In genomic region chr13:106405731-106406130, GRCh38 we compare ENCODE assay signal across 29 cellular contexts.
"Had no signal": no experiment of that assay in that cellular context is flagged by ENCODE, and none has a peak within 500 bp of the region (broad histone marks: within the 10 kb centered on the region; RNA-seq: fewer than 3 reads in every experiment).

No MANE protein-coding gene starts in this region.

- H3K27ac ChIP-seq: adrenal gland, body of pancreas, brain microvascular endothelial cell, breast epithelium, VCaP had no signal

- DNase-seq: activated CD4-positive, alpha-beta memory T cell treated with anti-CD3 and anti-CD28 coated beads, Interleukin-2, amount 10 ng/mL, durations not matched to agents 7 days and 5 days; activated CD4-positive, alpha-beta T cell treated with anti-CD3 and anti-CD28 coated beads for 1 hour; activated CD4-positive, alpha-beta T cell treated with anti-CD3 and anti-CD28 coated beads for 36 hours; activated CD4-positive, alpha-beta T cell treated with anti-CD3 and anti-CD28 coated beads for 48 hours; activated CD4-positive, alpha-beta T cell treated with anti-CD3 and anti-CD28 coated beads, Interleukin-2, amount 10 ng/mL, durations not matched to agents 7 days and 5 days; activated CD4-positive, alpha-beta T cell treated with anti-CD3 and anti-CD28 coated beads, Interleukin-2, amount 50 U/mL, for 48 hours; activated CD4-positive, CD25-positive, alpha-beta regulatory T cell; activated CD8-positive, alpha-beta memory T cell treated with anti-CD3 and anti-CD28 coated beads for 24 hours; activated CD8-positive, alpha-beta memory T cell treated with anti-CD3 and anti-CD28 coated beads, Interleukin-2, amount 10 ng/mL, durations not matched to agents 7 days and 5 days; activated CD8-positive, alpha-beta memory T cell treated with anti-CD3 and anti-CD28 coated beads, Interleukin-2, amount 50 U/mL, for 48 hours; activated CD8-positive, alpha-beta T cell treated with anti-CD3 and anti-CD28 coated beads, Interleukin-2, amount 10 ng/mL, durations not matched to agents 7 days and 5 days; activated effector memory CD4-positive, alpha-beta T cell treated with Interleukin-2 at 50 U/mL for 16 hours; activated gamma-delta T cell; activated naive CD4-positive, alpha-beta T cell treated with anti-CD3 and anti-CD28 coated beads for 36 hours; activated naive CD4-positive, alpha-beta T cell treated with anti-CD3 and anti-CD28 coated beads, Interleukin-2, amount 50 U/mL, for 16 hours; activated naive CD8-positive, alpha-beta T cell treated with anti-CD3 and anti-CD28 coated beads for 36 hours; activated T-cell treated with anti-CD3 and anti-CD28 coated beads, Interleukin-2, amount 50 U/mL, for 24 hours; activated T-cell treated with anti-CD3 and anti-CD28 coated beads, Interleukin-2, amount 50 U/mL, for 48 hours; adrenal gland; amniotic stem cell; aorta; body of pancreas; brain microvascular endothelial cell; central memory CD4-positive, alpha-beta T cell; T-helper 1 cell; T-helper 2 cell; T-helper 9 cell had no signal

- H3K4me3 ChIP-seq: adrenal gland, body of pancreas, breast epithelium had no signal

- H3K27me3 ChIP-seq: adrenal gland, body of pancreas, brain microvascular endothelial cell, breast epithelium had no signal

- H3K9me3 ChIP-seq: adrenal gland, body of pancreas, breast epithelium had no signal

- H3K4me1 ChIP-seq: adrenal gland, body of pancreas, breast epithelium had no signal

- H3K36me3 ChIP-seq: adrenal gland, brain microvascular endothelial cell, breast epithelium had no signal
